3 cellular contexts compared by ENCODE assay signal in genomic region chr5:13643196-13643595, GRCh38.
"Had no signal": no experiment of that assay in that cellular context is flagged by ENCODE, and none has a peak within 500 bp of the region (broad histone marks: within the 10 kb centered on the region; RNA-seq: fewer than 3 reads in every experiment).

No MANE protein-coding gene starts in this region.

- H3K4me3 ChIP-seq: GM12878 had no signal

- DNase-seq: GDM1, GF-D8 had no signal
